10 cellular contexts compared by ENCODE assay signal in genomic region chr13:40983725-40984669, GRCh38. TPM values are rescaled to one million over a fixed set of nuclear protein-coding genes. Genes with fewer than 3 reads are reported as not detected.
DNase-seq lines count a peak whose midpoint lies in the region; ATAC-seq and TF ChIP-seq lines count a peak whose summit lies in the region.
"Had no signal": no experiment of that assay in that cellular context is flagged by ENCODE, and none has a peak within 500 bp of the region (broad histone marks: within the 10 kb centered on the region; RNA-seq: fewer than 3 reads in every experiment).

No MANE protein-coding gene starts in this region.

- ATAC-seq in stimulated activated naive CD8-positive, alpha-beta T cell treated with anti-CD3 and anti-CD28 coated beads, Interleukin-15, amount 100 ng/mL, for 72 hours = peak; percentile 31
- no peak for ATAC-seq in GM18868 (IDR thresholded peaks at IDR 0.05; ENCODE audit: unreplicated experiment)
- ATAC-seq in GM21786 (IDR thresholded peaks at IDR 0.05; ENCODE audit: unreplicated experiment) = no peak

- H3K27ac Mint-ChIP-seq in stimulated activated naive CD8-positive, alpha-beta T cell treated with anti-CD3 and anti-CD28 coated beads, Interleukin-15, amount 100 ng/mL, for 72 hours = peak overlapping the region; percentile 48 to 100

- peak overlapping the region; percentile 84 for H3K27ac ChIP-seq in VCaP
- H3K27ac ChIP-seq: 22Rv1 had no signal

- peaks cover 43% of the 10 kb centered on the region for H3K4me1 Mint-ChIP-seq in stimulated activated naive CD8-positive, alpha-beta T cell treated with anti-CD3 and anti-CD28 coated beads, Interleukin-15, amount 100 ng/mL, for 72 hours

- H3K4me3 ChIP-seq in fibroblast of villous mesenchyme (ENCODE audit: low read depth, low read length) = peak overlapping the region; percentile 28

- no peaks in the 10 kb centered on the region for H3K27me3 Mint-ChIP-seq in stimulated activated naive CD8-positive, alpha-beta T cell treated with anti-CD3 and anti-CD28 coated beads, Interleukin-15, amount 100 ng/mL, for 72 hours

- TF ChIP-seq CTCF in VCaP (conservative IDR thresholded peaks at IDR 0.05) (no peak), fibroblast of villous mesenchyme (IDR thresholded peaks at IDR 0.05; ENCODE audit: insufficient read depth, low read depth, low read length) (no peak)

- peak; percentile 13 for DNase-seq in DMS153 (lab: John Stamatoyannopoulos, UW)
- no peak for DNase-seq in DMS153 treated with DMSO at 0.1 percent for 48 hours (lab: John Stamatoyannopoulos, UW; ENCODE audit: unreplicated experiment)
- no peak for DNase-seq in fibroblast of villous mesenchyme (ENCODE audit: low read depth)
- peak in 1 of 2 donors; percentile 16 for DNase-seq in stimulated activated naive CD8-positive, alpha-beta T cell treated with anti-CD3 and anti-CD28 coated beads, Interleukin-15, amount 100 ng/mL, for 72 hours
- no peak for DNase-seq in DMS114 treated with DMSO at 0.1 percent for 48 hours (lab: John Stamatoyannopoulos, UW; ENCODE audit: unreplicated experiment)
- DNase-seq: NCI-H187 treated with DMSO at 0.1 percent for 48 hours had no signal

- peak overlapping the region; percentile 69 to 98 for H3K4me3 Mint-ChIP-seq in stimulated activated naive CD8-positive, alpha-beta T cell treated with anti-CD3 and anti-CD28 coated beads, Interleukin-15, amount 100 ng/mL, for 72 hours

- H3K9me3 Mint-ChIP-seq in stimulated activated naive CD8-positive, alpha-beta T cell treated with anti-CD3 and anti-CD28 coated beads, Interleukin-15, amount 100 ng/mL, for 72 hours = no peaks in the 10 kb centered on the region

RNA-seq across cellular contexts. Expression of gene ELF1, which starts 35.1 kb away (rescaled TPM):
- total RNA-seq in fibroblast of villous mesenchyme = 38.3 and 43.6 TPM in 2 replicates
